ENCODE assay signal across 16 cellular contexts in the genomic region with DNA sequence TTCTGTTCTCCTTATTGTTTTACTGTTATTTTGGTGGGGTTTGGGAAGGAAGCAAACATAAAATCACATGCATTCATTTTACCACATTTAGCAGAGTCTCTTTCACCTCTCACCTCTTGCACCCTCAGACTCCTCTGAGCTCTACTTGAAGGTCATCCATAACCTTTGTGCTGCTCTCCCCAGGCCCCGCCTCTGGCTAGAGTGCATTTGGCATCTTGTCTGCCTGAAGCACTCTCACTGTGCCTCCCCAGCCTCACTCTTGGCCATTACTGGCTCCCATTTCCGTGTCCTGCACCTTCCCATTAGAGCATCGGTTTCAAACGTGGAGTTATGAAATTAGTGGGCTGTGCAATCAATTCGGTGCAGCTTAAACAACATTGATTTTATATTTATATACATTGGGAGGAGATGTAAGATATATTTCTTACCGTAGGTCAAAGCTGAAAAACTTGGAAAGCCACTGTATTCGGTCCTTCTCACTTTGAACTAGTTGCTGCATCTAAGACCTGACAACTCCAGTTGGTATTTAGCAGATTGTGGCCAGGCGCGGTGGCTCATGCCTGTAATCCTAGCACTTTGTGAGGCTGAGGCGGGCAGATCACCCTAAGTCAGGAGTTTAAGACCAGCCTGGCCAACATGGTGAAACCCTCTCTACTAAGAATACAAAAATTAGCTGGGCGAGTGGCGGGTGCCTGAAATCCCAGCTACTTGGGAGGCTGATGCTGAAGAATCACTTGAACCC. TPM values are rescaled to one million over a fixed set of nuclear protein-coding genes. Genes with fewer than 3 reads are reported as not detected.
A peak's percentile ranks its signal among the peaks of the same experiment; 100 is the strongest.
DNase-seq lines count a peak whose midpoint lies in the region; ATAC-seq and TF ChIP-seq lines count a peak whose summit lies in the region.
"Had no signal": no experiment of that assay in that cellular context is flagged by ENCODE, and none has a peak within 500 bp of the region (broad histone marks: within the 10 kb centered on the region; RNA-seq: fewer than 3 reads in every experiment).

No MANE protein-coding gene starts in this region.

- no peak for DNase-seq in CD8-positive, alpha-beta memory T cell
- DNase-seq in WERI-Rb-1 (peak; percentile 33), cerebellum (ENCODE audit: low spot score) (no peak), RPMI8226 (no peak), hypothalamus (lab: John Stamatoyannopoulos, UW) (no peak)
- no peak for DNase-seq in naive thymus-derived CD8-positive, alpha-beta T cell
- DNase-seq: activated CD4-positive, alpha-beta T cell treated with anti-CD3 and anti-CD28 coated beads, Interleukin-2, amount 50 U/mL, for 48 hours; activated T-cell treated with anti-CD3 and anti-CD28 coated beads, Interleukin-2, amount 50 U/mL, for 4 hours; effector CD8-positive, alpha-beta T cell; esophagus squamous epithelium; NCI-H1105 treated with DMSO at 0.1 percent for 48 hours; NCI-H510A had no signal

- POLR2A ChIA-PET in CD8-positive, alpha-beta memory T cell (lab: Charles Lee) = interaction anchor here (0.6 to 2.1 kb wide), 5 partner anchors 17 to 188 kb away, joined by 3 to 20 read pairs (median 5); a partner anchor contains a TSS
- POLR2A ChIA-PET in naive thymus-derived CD8-positive, alpha-beta T cell (lab: Charles Lee) = interaction anchor here (0.5 to 23.9 kb wide), 10 partner anchors 8 to 124 kb away, joined by 3 to 674 read pairs (median 3); a partner anchor contains a TSS

- H3K4me1 Mint-ChIP-seq in CD8-positive, alpha-beta memory T cell = peaks cover 18 to 24% (median 19%) of the 10 kb centered on the region in 3 donors
- H3K4me1 Mint-ChIP-seq in naive thymus-derived CD8-positive, alpha-beta T cell = peaks cover 12 to 30% (median 26%) of the 10 kb centered on the region in 4 donors

- ATAC-seq in naive thymus-derived CD8-positive, alpha-beta T cell = no peak

- TF ChIP-seq CTCF in WERI-Rb-1 (IDR thresholded peaks at IDR 0.05; ENCODE audit: low read depth, low read length) = no peak

- no peaks in the 10 kb centered on the region for H3K36me3 ChIP-seq in CD8-positive, alpha-beta memory T cell (ENCODE audit: insufficient read depth, low read length)
- H3K36me3 ChIP-seq in WERI-Rb-1 = no peaks in the 10 kb centered on the region
- H3K36me3 ChIP-seq: esophagus squamous epithelium, tibial nerve had no signal

- H3K27ac Mint-ChIP-seq in CD8-positive, alpha-beta memory T cell = peak overlapping the region in 5 of 8 donors; percentile 2 to 61 (median 44)
- H3K27ac Mint-ChIP-seq in naive thymus-derived CD8-positive, alpha-beta T cell = peak overlapping the region; percentile 57 to 97 (median 80)

- H3K27ac ChIP-seq in CD8-positive, alpha-beta memory T cell (ENCODE audit: low read depth, low read length) = no peak overlapping the region
- no peak overlapping the region for H3K27ac ChIP-seq in WERI-Rb-1
- H3K27ac ChIP-seq: esophagus squamous epithelium, parathyroid adenoma, tibial nerve, VCaP had no signal

- peaks cover 8% of the 10 kb centered on the region for H3K4me1 ChIP-seq in CD8-positive, alpha-beta memory T cell (ENCODE audit: insufficient read depth, low read length)
- H3K4me1 ChIP-seq: esophagus squamous epithelium had no signal

- H3K4me3 Mint-ChIP-seq in CD8-positive, alpha-beta memory T cell = peak overlapping the region in 6 of 7 donors; percentile 12 to 90 (median 34)
- H3K4me3 Mint-ChIP-seq in naive thymus-derived CD8-positive, alpha-beta T cell = peak overlapping the region; percentile 61 to 94 (median 86)

- no peaks in the 10 kb centered on the region for H3K27me3 ChIP-seq in CD8-positive, alpha-beta memory T cell (ENCODE audit: insufficient read depth, low read length, poor library complexity, severe bottlenecking)
- H3K27me3 ChIP-seq in WERI-Rb-1 (ENCODE audit: insufficient read depth, low read depth, severe bottlenecking) = no peaks in the 10 kb centered on the region

- CTCF ChIA-PET in CD8-positive, alpha-beta memory T cell (lab: Charles Lee) = interaction anchor here (1.1 to 4.4 kb wide), 6 partner anchors 10 to 95 kb away, joined by 3 to 17 read pairs (median 8); no protein-coding TSS in a partner anchor

- H3K4me3 ChIP-seq in CD8-positive, alpha-beta memory T cell (ENCODE audit: low read length) = no peak overlapping the region
- no peak overlapping the region for H3K4me3 ChIP-seq in WERI-Rb-1 (ENCODE audit: low read depth, low read length)
- H3K4me3 ChIP-seq: esophagus squamous epithelium, tibial nerve had no signal

- no peaks in the 10 kb centered on the region for H3K27me3 Mint-ChIP-seq in CD8-positive, alpha-beta memory T cell
- H3K27me3 Mint-ChIP-seq in naive thymus-derived CD8-positive, alpha-beta T cell = peaks cover 0 to 7% (median 0%) of the 10 kb centered on the region in 5 donors
- H3K27me3 Mint-ChIP-seq: activated naive CD4-positive, alpha-beta T cell treated with anti-CD3 and anti-CD28 coated beads, Interleukin-2, amount 50 U/mL, for 24 hours had no signal

- H3K36me3 Mint-ChIP-seq in CD8-positive, alpha-beta memory T cell = no peaks in the 10 kb centered on the region
- H3K36me3 Mint-ChIP-seq in naive thymus-derived CD8-positive, alpha-beta T cell = no peaks in the 10 kb centered on the region
- H3K36me3 Mint-ChIP-seq: activated naive CD4-positive, alpha-beta T cell treated with anti-CD3 and anti-CD28 coated beads, Interleukin-2, amount 50 U/mL, for 24 hours had no signal

- H3K9me3 ChIP-seq in CD8-positive, alpha-beta memory T cell (ENCODE audit: low read length) = no peaks in the 10 kb centered on the region
- no peaks in the 10 kb centered on the region for H3K9me3 ChIP-seq in WERI-Rb-1 (ENCODE audit: severe bottlenecking)
- H3K9me3 ChIP-seq: esophagus squamous epithelium, tibial nerve had no signal

- peaks cover 0 to 5% (median 0%) of the 10 kb centered on the region in 5 donors for H3K9me3 Mint-ChIP-seq in CD8-positive, alpha-beta memory T cell
- peaks cover 0 to 7% (median 0%) of the 10 kb centered on the region in 9 donors for H3K9me3 Mint-ChIP-seq in naive thymus-derived CD8-positive, alpha-beta T cell
- H3K9me3 Mint-ChIP-seq: activated naive CD4-positive, alpha-beta T cell treated with anti-CD3 and anti-CD28 coated beads, Interleukin-2, amount 50 U/mL, for 24 hours; activated T-cell treated with anti-CD3 and anti-CD28 coated beads, Interleukin-2, amount 50 U/mL, for 4 hours had no signal

RNA-seq across cellular contexts. Expression of a gene that starts 6.9 kb away (rescaled TPM):
- 10 to 100 TPM; 32.4 to 36.8 TPM for total RNA-seq in CD8-positive, alpha-beta memory T cell
- polyA plus RNA-seq in CD8-positive, alpha-beta memory T cell = 86.0 TPM
- total RNA-seq in naive thymus-derived CD8-positive, alpha-beta T cell = 10 to 100 TPM; 69.6 to 81.9 TPM
- 10 to 100 TPM; 78.1 to 85.1 (median 78.1) TPM for polyA plus RNA-seq in naive thymus-derived CD8-positive, alpha-beta T cell
- 12.2 TPM for total RNA-seq in cerebellum

RNA-seq across cellular contexts. Expression of a gene that starts 19.1 kb away (rescaled TPM):
- 10 to 100 TPM; 22.1 to 22.8 TPM for total RNA-seq in CD8-positive, alpha-beta memory T cell
- 2.1 TPM for polyA plus RNA-seq in CD8-positive, alpha-beta memory T cell
- total RNA-seq in naive thymus-derived CD8-positive, alpha-beta T cell = 10 to 100 TPM; 12.3 to 12.9 TPM
- polyA plus RNA-seq in naive thymus-derived CD8-positive, alpha-beta T cell = 1 to 10 TPM; 1.6 to 4.9 (median 1.8) TPM
- total RNA-seq in cerebellum = 35.4 TPM

RNA-seq across cellular contexts. Expression of a gene that starts 21.6 kb away (rescaled TPM):
- total RNA-seq in CD8-positive, alpha-beta memory T cell = 10 to 100 TPM; 67.6 to 76.1 TPM
- 65.9 TPM for polyA plus RNA-seq in CD8-positive, alpha-beta memory T cell
- 100 to 1,000 TPM; 110 to 113 TPM for total RNA-seq in naive thymus-derived CD8-positive, alpha-beta T cell
- 10 to 100 TPM; 52.0 to 64.3 (median 57.6) TPM for polyA plus RNA-seq in naive thymus-derived CD8-positive, alpha-beta T cell
- total RNA-seq in cerebellum = 42.8 TPM

RNA-seq across cellular contexts. Expression of a gene that starts 22.9 kb away (rescaled TPM):
- 10 to 100 TPM; 66.2 to 67.0 TPM for total RNA-seq in CD8-positive, alpha-beta memory T cell
- polyA plus RNA-seq in CD8-positive, alpha-beta memory T cell = 74.3 TPM
- total RNA-seq in naive thymus-derived CD8-positive, alpha-beta T cell = 10 to 100 TPM; 59.1 to 64.1 TPM
- polyA plus RNA-seq in naive thymus-derived CD8-positive, alpha-beta T cell = 10 to 100 TPM; 45.8 to 59.8 (median 50.4) TPM
- total RNA-seq in cerebellum = 20.5 TPM

RNA-seq across cellular contexts. Expression of a gene that starts 29.8 kb away (rescaled TPM):
- total RNA-seq in CD8-positive, alpha-beta memory T cell = 10 to 100 TPM; 46.1 to 52.9 TPM
- polyA plus RNA-seq in CD8-positive, alpha-beta memory T cell = 32.0 TPM
- 10 to 100 TPM; 52.6 to 53.5 TPM for total RNA-seq in naive thymus-derived CD8-positive, alpha-beta T cell
- polyA plus RNA-seq in naive thymus-derived CD8-positive, alpha-beta T cell = 10 to 100 TPM; 17.7 to 27.9 (median 20.5) TPM
- total RNA-seq in cerebellum = 22.0 TPM
